In genomic region chr1:87392241-87393192, GRCh38 we compare ENCODE assay signal across 13 cellular contexts.
DNase-seq lines count a peak whose midpoint lies in the region; ATAC-seq, FAIRE-seq and TF ChIP-seq lines count a peak whose summit lies in the region.
"Had no signal": no experiment of that assay in that cellular context is flagged by ENCODE, and none has a peak within 500 bp of the region (broad histone marks: within the 10 kb centered on the region; RNA-seq: fewer than 3 reads in every experiment).

No MANE protein-coding gene starts in this region.

- no peak for TF ChIP-seq RAD21 in A549 (conservative IDR thresholded peaks at IDR 0.05 in 1 of 2, IDR thresholded peaks at IDR 0.05 in 1 of 2)

- no peak for TF ChIP-seq CTCF in A549 (IDR thresholded peaks at IDR 0.05)
- no peak for TF ChIP-seq CTCF in keratinocyte (optimal IDR thresholded peaks at IDR 0.05 in 1 of 3, IDR thresholded peaks at IDR 0.05 in 1 of 3, conservative IDR thresholded peaks at IDR 0.05 in 1 of 3; ENCODE audit: extremely low read depth in 1 of 3, insufficient read depth in 2 of 3, low read length in 3 of 3)
- TF ChIP-seq CTCF in natural killer cell (IDR thresholded peaks at IDR 0.05) = no peak
- TF ChIP-seq CTCF in ovary (IDR thresholded peaks at IDR 0.05) = no peak

- POLR2A ChIA-PET in A549 (lab: Yijun Ruan, JAX) = no interaction called here

- no peak overlapping the region for H3K4me3 ChIP-seq in A549
- no peak overlapping the region for H3K4me3 ChIP-seq in keratinocyte (ENCODE audit: control insufficient read depth in 2 of 3, extremely low read depth in 1 of 3, insufficient read depth in 2 of 3, low read depth in 1 of 3, low read length in 3 of 3)
- H3K4me3 ChIP-seq in ovary = no peak overlapping the region
- H3K4me3 ChIP-seq: lower lobe of right lung had no signal

- no peak overlapping the region for H3K9ac ChIP-seq in keratinocyte (ENCODE audit: control insufficient read depth, extremely low read depth, insufficient read depth, low read length)

- no peaks in the 10 kb centered on the region for H3K27me3 Mint-ChIP-seq in natural killer cell (ENCODE audit: low read depth in 2 of 2)
- H3K27me3 Mint-ChIP-seq: B cell had no signal

- no peak for TF ChIP-seq EP300 in A549 (IDR thresholded peaks at IDR 0.05)
- TF ChIP-seq EP300 in ovary (IDR thresholded peaks at IDR 0.05) = no peak

- peak overlapping the region; percentile 63 for H3K4me2 ChIP-seq in A549
- peak overlapping the region; percentile 37 for H3K4me2 ChIP-seq in keratinocyte (ENCODE audit: control insufficient read depth, extremely low read depth, insufficient read depth, low read depth, low read length)

- H3K36me3 ChIP-seq in keratinocyte (ENCODE audit: control insufficient read depth in 2 of 2, extremely low read depth in 1 of 2, insufficient read depth in 2 of 2, low read length in 2 of 2) (no peaks in the 10 kb centered on the region), ovary (no peaks in the 10 kb centered on the region)
- H3K36me3 ChIP-seq: lower lobe of right lung had no signal

- no peak overlapping the region for H3K27ac Mint-ChIP-seq in natural killer cell
- H3K27ac Mint-ChIP-seq: B cell, endodermal cell had no signal

- ATAC-seq in A549 = peak; percentile 47 to 60; a peak in 3 of 6 replicates
- no peak for ATAC-seq in natural killer cell

- H3K27me3 ChIP-seq in keratinocyte (ENCODE audit: control insufficient read depth, extremely low read depth, insufficient read depth, low read length) = no peaks in the 10 kb centered on the region
- no peaks in the 10 kb centered on the region for H3K27me3 ChIP-seq in ovary

- H3K36me3 Mint-ChIP-seq in natural killer cell = peaks cover 11% of the 10 kb centered on the region

- no peaks in the 10 kb centered on the region for H4K20me1 ChIP-seq in keratinocyte (ENCODE audit: control insufficient read depth, extremely low read depth, insufficient read depth, low read length)

- H3K4me3 Mint-ChIP-seq in natural killer cell = no peak overlapping the region
- H3K4me3 Mint-ChIP-seq: B cell, endodermal cell had no signal

- H3K9me3 Mint-ChIP-seq in natural killer cell = no peaks in the 10 kb centered on the region
- H3K9me3 Mint-ChIP-seq: endodermal cell had no signal

- dilution Hi-C loops in keratinocyte (cut with MboI; ENCODE audit: extremely low pct_ligation_motif_present, low sequenced_read_pairs) = no loop called here

- WGBS in A549 (ENCODE audit: missing lambda C conversion rate) = 14% methylated on average over 7 of the region's 7 CpGs
- WGBS in ovary, 3 donors = 69 to 75% (median 73%) methylated on average over 7 of the region's 7 CpGs

- H3K27ac ChIP-seq in A549 (peak overlapping the region; percentile 33 to 68; a peak in 5 of 6 replicates), keratinocyte (ENCODE audit: control insufficient read depth, insufficient read depth, low read length) (no peak overlapping the region), ovary (no peak overlapping the region)
- H3K27ac ChIP-seq: lower lobe of right lung had no signal

- peaks cover 4 to 6% of the 10 kb centered on the region in 2 donors for H3K4me1 Mint-ChIP-seq in natural killer cell

- intact Hi-C loops in natural killer cell (cut with micrococcal nuclease) = no loop called here
- intact Hi-C loops in ovary (cut with DNase I) = no loop called here

- H3K9me3 ChIP-seq in A549 (peaks cover 4% of the 10 kb centered on the region; the same call in 1 of the 3 replicates), keratinocyte (ENCODE audit: control insufficient read depth, low read depth, low read length) (no peaks in the 10 kb centered on the region), ovary (no peaks in the 10 kb centered on the region)
- H3K9me3 ChIP-seq: lower lobe of right lung had no signal

- FAIRE-seq in A549 (lab: Jason Lieb, UNC) (no peak), keratinocyte (lab: Jason Lieb, UNC) (peak; percentile 60)

- H2AFZ ChIP-seq in keratinocyte (ENCODE audit: control insufficient read depth, low read length) = no peak overlapping the region

- H3K9me1 ChIP-seq in keratinocyte (ENCODE audit: control insufficient read depth, extremely low read depth, insufficient read depth, low read length) = no peaks in the 10 kb centered on the region

- H3K79me2 ChIP-seq in keratinocyte (ENCODE audit: control insufficient read depth, insufficient read depth, low read length) = no peaks in the 10 kb centered on the region

- CTCF ChIA-PET in A549 (lab: Yijun Ruan, JAX) = no interaction called here

- DNase-seq in A549 (ENCODE audit: low read depth in 1 of 2, low spot score in 1 of 2) = peak in 1 of 2 experiments; percentile 38
- DNase-seq in HPDE6-E6E7 (ENCODE audit: extremely low spot score) = peak; percentile 45
- peak; percentile 23 for DNase-seq in amniotic epithelial cell (ENCODE audit: low read depth)
- no peak for DNase-seq in keratinocyte (ENCODE audit: low read depth, low spot score)
- DNase-seq in natural killer cell = no peak
- DNase-seq in activated naive CD4-positive, alpha-beta T cell treated with Interleukin-2 at 50 U/mL for 16 hours = no peak
- DNase-seq in ovary = no peak
- DNase-seq in Kasumi-1 (lab: John Stamatoyannopoulos, UW) = no peak
- DNase-seq: activated gamma-delta T cell treated with Interleukin-2 at 50 U/mL for 16 hours, endodermal cell, lower lobe of right lung, MM.1S had no signal

- TF ChIP-seq POLR2A in A549 (IDR thresholded peaks at IDR 0.05; ENCODE audit: low read length) (no peak), ovary (IDR thresholded peaks at IDR 0.05) (no peak)

- H3K4me1 ChIP-seq in A549 (peaks cover 17% of the 10 kb centered on the region), keratinocyte (ENCODE audit: control insufficient read depth, extremely low read depth, insufficient read depth, low read length) (peaks cover 14% of the 10 kb centered on the region), ovary (ENCODE audit: insufficient read depth) (no peaks in the 10 kb centered on the region)

TF ChIP-seq in A549, 52 proteins besides CTCF, POLR2A, EP300 and RAD21:
- TF ChIP-seq FOSL2 (IDR thresholded peaks at IDR 0.05) (no peak), FOSL2 (CRISPR knock-in tag; IDR thresholded peaks at IDR 0.05) (peak; percentile 30; the same call in 1 of the 2 replicates), HEYL (CRISPR knock-in tag; IDR thresholded peaks at IDR 0.05) (no peak), NR3C1 (IDR thresholded peaks at IDR 0.05) (no peak), SMC3 (IDR thresholded peaks at IDR 0.05) (no peak)

Comparison
In these comparisons a context has a peak if more than half of its experiments do, and no peak if none do; other contexts are left out.
1. ATAC-seq: peak in A549 (2 of 2); none in natural killer cell (0 of 3).
2. DNase-seq: peak in HPDE6-E6E7 (single experiment) and amniotic epithelial cell (single experiment); none in keratinocyte (single experiment), natural killer cell (single experiment), activated naive CD4-positive, alpha-beta T cell treated with Interleukin-2 at 50 U/mL for 16 hours (single experiment), ovary (0 of 5) and Kasumi-1 (0 of 2).
3. H3K27ac ChIP-seq: peak in A549 (2 of 2); none in keratinocyte (single experiment) and ovary (0 of 2).